Comparison of ENCODE assay signal across 19 cellular contexts in genomic region chr3:194080473-194080872, GRCh38. TPM values are rescaled to one million over a fixed set of nuclear protein-coding genes. Genes with fewer than 3 reads are reported as not detected.
DNase-seq lines count a peak whose midpoint lies in the region; ATAC-seq, FAIRE-seq and TF ChIP-seq lines count a peak whose summit lies in the region.
"Had no signal": no experiment of that assay in that cellular context is flagged by ENCODE, and none has a peak within 500 bp of the region (broad histone marks: within the 10 kb centered on the region; RNA-seq: fewer than 3 reads in every experiment).

No MANE protein-coding gene starts in this region.

- CTCF ChIA-PET in activated CD8-positive, alpha-beta memory T cell treated with anti-CD3 and anti-CD28 coated beads, Interleukin-2, amount 10 ng/mL, durations not matched to agents 7 days and 5 days (lab: Charles Lee): no interaction called here
- CTCF ChIA-PET in K562 (lab: Yijun Ruan, JAX; ENCODE audit: low intra/inter-chr PET ratio): no interaction called here

- H3K9me3 ChIP-seq in K562 (replicated peaks; ENCODE audit: control insufficient read depth, insufficient read depth, low read depth, low read length): no peaks in the 10 kb centered on the region
- no peaks in the 10 kb centered on the region for H3K9me3 ChIP-seq in mesenchymal stem cell (ENCODE audit: control insufficient read depth, low read length)
- H3K9me3 ChIP-seq in prostate gland: no peaks in the 10 kb centered on the region

- no peak overlapping the region for H3K4me3 Mint-ChIP-seq in activated CD8-positive, alpha-beta memory T cell treated with anti-CD3 and anti-CD28 coated beads, Interleukin-2, amount 10 ng/mL, durations not matched to agents 7 days and 5 days
- H3K4me3 Mint-ChIP-seq in activated T-helper 17 cell treated with anti-CD3 and anti-CD28 coated beads, Interleukin-2, amount 50 U/mL, for 72 hours: no peak overlapping the region
- H3K4me3 Mint-ChIP-seq: CD14-positive monocyte had no signal

- H3K27ac ChIP-seq in K562 (ENCODE audit: extremely low read depth, low read depth, low read length) (no peak overlapping the region), mesenchymal stem cell (ENCODE audit: low read length, poor library complexity, severe bottlenecking) (no peak overlapping the region), prostate gland (no peak overlapping the region)
- H3K27ac ChIP-seq: RWPE1 had no signal

- H3K4me2 ChIP-seq in K562 (ENCODE audit: insufficient read depth, low read length) (no peak overlapping the region), mesenchymal stem cell (ENCODE audit: low read length, poor library complexity, severe bottlenecking) (no peak overlapping the region)

- peak overlapping the region; percentile 82 for H2BK15ac ChIP-seq in mesenchymal stem cell (ENCODE audit: low read depth, poor library complexity, severe bottlenecking)

- H3K9ac ChIP-seq in K562 (ENCODE audit: insufficient read depth in 1 of 2, low read depth in 2 of 2, low read length in 2 of 2) (no peak overlapping the region), mesenchymal stem cell (ENCODE audit: low read length) (no peak overlapping the region)

- H2AFZ ChIP-seq in K562 (ENCODE audit: low read depth, low read length) (peak overlapping the region; percentile 28; the same call in 1 of the 2 replicates), mesenchymal stem cell (ENCODE audit: low read depth, low read length) (no peak overlapping the region)

- POLR2A ChIA-PET in K562 (lab: Yijun Ruan, JAX): interaction anchor here (1.1 to 5.4 kb wide), 4 partner anchors 9 to 291 kb away, joined by 3 to 22 read pairs (median 4); no protein-coding TSS in a partner anchor

- H3K4me3 ChIP-seq in K562: no peak overlapping the region
- H3K4me3 ChIP-seq in mesenchymal stem cell (ENCODE audit: insufficient read depth in 1 of 2, low read depth in 1 of 2, low read length in 2 of 2): no peak overlapping the region
- H3K4me3 ChIP-seq in prostate gland: no peak overlapping the region

- no peak overlapping the region for H2BK120ac ChIP-seq in mesenchymal stem cell (ENCODE audit: low read depth, low read length)

- peak overlapping the region in 1 of 2 experiments; percentile 74 for H3K14ac ChIP-seq in mesenchymal stem cell (ENCODE audit: low read length in 2 of 2)

- TF ChIP-seq RAD21 in K562 (CRISPR knock-in tag; conservative IDR thresholded peaks at IDR 0.05 in 1 of 2, IDR thresholded peaks at IDR 0.05 in 1 of 2): no peak

- H4K91ac ChIP-seq in mesenchymal stem cell (ENCODE audit: low read length): no peak overlapping the region

- no peak for ATAC-seq in activated CD8-positive, alpha-beta memory T cell treated with anti-CD3 and anti-CD28 coated beads, Interleukin-2, amount 10 ng/mL, durations not matched to agents 7 days and 5 days
- ATAC-seq in K562: no peak
- ATAC-seq in activated T-helper 17 cell treated with anti-CD3 and anti-CD28 coated beads, Interleukin-2, amount 50 U/mL, for 72 hours (replicated peaks): no peak
- no peak for ATAC-seq in HG02759 (IDR thresholded peaks at IDR 0.05; ENCODE audit: unreplicated experiment)

- H2BK12ac ChIP-seq in mesenchymal stem cell (ENCODE audit: low read length in 2 of 2): peak overlapping the region in 1 of 2 experiments; percentile 64

- no peak for FAIRE-seq in K562 (lab: Jason Lieb, UNC)
- FAIRE-seq: GM19239 had no signal

- no peaks in the 10 kb centered on the region for H3K9me3 Mint-ChIP-seq in activated CD8-positive, alpha-beta memory T cell treated with anti-CD3 and anti-CD28 coated beads, Interleukin-2, amount 10 ng/mL, durations not matched to agents 7 days and 5 days (ENCODE audit: low read depth)
- H3K9me3 Mint-ChIP-seq in activated T-helper 17 cell treated with anti-CD3 and anti-CD28 coated beads, Interleukin-2, amount 50 U/mL, for 72 hours: no peaks in the 10 kb centered on the region
- H3K9me3 Mint-ChIP-seq: CD14-positive monocyte had no signal

- peak overlapping the region in 1 of 2 experiments; percentile 20 for H3K4ac ChIP-seq in mesenchymal stem cell (ENCODE audit: low read depth in 1 of 2, low read length in 2 of 2)

- peaks cover 71% of the 10 kb centered on the region for H3K27me3 Mint-ChIP-seq in activated CD8-positive, alpha-beta memory T cell treated with anti-CD3 and anti-CD28 coated beads, Interleukin-2, amount 10 ng/mL, durations not matched to agents 7 days and 5 days
- peaks cover 28% of the 10 kb centered on the region for H3K27me3 Mint-ChIP-seq in activated T-helper 17 cell treated with anti-CD3 and anti-CD28 coated beads, Interleukin-2, amount 50 U/mL, for 72 hours

- DNase-seq in activated CD8-positive, alpha-beta memory T cell treated with anti-CD3 and anti-CD28 coated beads for 24 hours: peak; percentile 33
- DNase-seq in activated CD8-positive, alpha-beta memory T cell treated with anti-CD3 and anti-CD28 coated beads, Interleukin-2, amount 10 ng/mL, durations not matched to agents 7 days and 5 days: no peak
- DNase-seq in K562 (ENCODE audit: extremely low read depth in 1 of 4, low spot score in 3 of 4): no peak
- no peak for DNase-seq in mesenchymal stem cell
- no peak for DNase-seq in amniotic stem cell (lab: John Stamatoyannopoulos, UW)
- no peak for DNase-seq in prostate gland (ENCODE audit: low spot score)
- DNase-seq: 8988T; DMS 273 treated with DMSO at 0.1 percent for 48 hours; EL; HCEC 1CT; NCI-H187 treated with DMSO at 0.1 percent for 48 hours; NCI-H2171; NCI-H446; NK-92 treated with Interleukin-12 subunit alpha and Interleukin-12 subunit beta, amount 100 ng/mL, for 24 hours had no signal

- H3K9me1 ChIP-seq in K562 (ENCODE audit: control insufficient read depth, insufficient read depth, low read length): no peaks in the 10 kb centered on the region

- no peaks in the 10 kb centered on the region for H3K27me3 ChIP-seq in K562 (ENCODE audit: control insufficient read depth in 2 of 2, insufficient read depth in 2 of 2, low read length in 2 of 2)
- peaks cover 0 to 47% of the 10 kb centered on the region in 2 experiments for H3K27me3 ChIP-seq in mesenchymal stem cell (ENCODE audit: control insufficient read depth in 1 of 2, insufficient read depth in 1 of 2, low read length in 2 of 2)
- no peaks in the 10 kb centered on the region for H3K27me3 ChIP-seq in prostate gland (replicated peaks; ENCODE audit: insufficient read depth)

- H3K4me1 Mint-ChIP-seq in activated CD8-positive, alpha-beta memory T cell treated with anti-CD3 and anti-CD28 coated beads, Interleukin-2, amount 10 ng/mL, durations not matched to agents 7 days and 5 days: peaks cover 15% of the 10 kb centered on the region
- peaks cover 6% of the 10 kb centered on the region for H3K4me1 Mint-ChIP-seq in activated T-helper 17 cell treated with anti-CD3 and anti-CD28 coated beads, Interleukin-2, amount 50 U/mL, for 72 hours

- WGBS in K562 (ENCODE audit: insufficient coverage, low coverage, missing lambda C conversion rate): 72% methylated on average over 8 of the region's 8 CpGs
- WGBS in mesenchymal stem cell: 84% methylated on average over 8 of the region's 8 CpGs
- 45% methylated on average over 8 of the region's 8 CpGs for WGBS in prostate gland

- no peak for TF ChIP-seq EP300 in K562 (IDR thresholded peaks at IDR 0.05; ENCODE audit: low read length)

- no peaks in the 10 kb centered on the region for H3K79me2 ChIP-seq in K562 (ENCODE audit: control insufficient read depth, insufficient read depth, low read length)

- no TSS peak for BruUV-seq in K562 (replicated peaks; lab: Mats Ljungman, UMichigan)

- intact Hi-C loops in K562 (cut with micrococcal nuclease): loop anchor here (10.0 kb wide), 2 partner anchors 404 to 486 kb away; partner anchors contain the start of genes ATP13A3 and OPA1
- intact Hi-C loops in prostate gland (cut with DNase I): no loop called here

- TF ChIP-seq POLR2A in K562 (conservative IDR thresholded peaks at IDR 0.05) (no peak), prostate gland (IDR thresholded peaks at IDR 0.05) (no peak)

- H2BK5ac ChIP-seq in mesenchymal stem cell (ENCODE audit: low read depth, low read length, poor library complexity, severe bottlenecking): no peak overlapping the region

- H3K18ac ChIP-seq in mesenchymal stem cell (ENCODE audit: low read depth in 1 of 2, low read length in 2 of 2): peak overlapping the region in 1 of 2 experiments; percentile 14

- no peaks in the 10 kb centered on the region for H3K36me3 Mint-ChIP-seq in activated CD8-positive, alpha-beta memory T cell treated with anti-CD3 and anti-CD28 coated beads, Interleukin-2, amount 10 ng/mL, durations not matched to agents 7 days and 5 days
- no peaks in the 10 kb centered on the region for H3K36me3 Mint-ChIP-seq in activated T-helper 17 cell treated with anti-CD3 and anti-CD28 coated beads, Interleukin-2, amount 50 U/mL, for 72 hours (ENCODE audit: low read depth)
- H3K36me3 Mint-ChIP-seq: CD14-positive monocyte had no signal

- H3K36me3 ChIP-seq in K562 (ENCODE audit: control insufficient read depth, insufficient read depth, low read length) (no peaks in the 10 kb centered on the region), mesenchymal stem cell (ENCODE audit: control insufficient read depth in 1 of 2, insufficient read depth in 2 of 2, low read depth in 1 of 2, low read length in 2 of 2) (no peaks in the 10 kb centered on the region), prostate gland (no peaks in the 10 kb centered on the region)

- H4K8ac ChIP-seq in mesenchymal stem cell (ENCODE audit: low read length): no peak overlapping the region

- H3K4me1 ChIP-seq in K562 (replicated peaks in 1 of 2; ENCODE audit: control insufficient read depth in 2 of 2, insufficient read depth in 2 of 2, low read length in 2 of 2) (peaks cover 8 to 44% of the 10 kb centered on the region in 2 experiments), mesenchymal stem cell (ENCODE audit: control insufficient read depth, insufficient read depth, low read depth, low read length) (peaks cover 18% of the 10 kb centered on the region), prostate gland (replicated peaks) (no peaks in the 10 kb centered on the region)

- no peak overlapping the region for H3K23ac ChIP-seq in mesenchymal stem cell (ENCODE audit: low read length in 2 of 2)

- H4K20me1 ChIP-seq in K562 (replicated peaks; ENCODE audit: control insufficient read depth, insufficient read depth, low read length): no peaks in the 10 kb centered on the region

- no peak overlapping the region for H3K27ac Mint-ChIP-seq in activated CD8-positive, alpha-beta memory T cell treated with anti-CD3 and anti-CD28 coated beads, Interleukin-2, amount 10 ng/mL, durations not matched to agents 7 days and 5 days
- no peak overlapping the region for H3K27ac Mint-ChIP-seq in activated T-helper 17 cell treated with anti-CD3 and anti-CD28 coated beads, Interleukin-2, amount 50 U/mL, for 72 hours
- H3K27ac Mint-ChIP-seq: CD14-positive monocyte had no signal

- in situ Hi-C loops in K562 (cut with MboI): no loop called here

- no peak overlapping the region for H2AK5ac ChIP-seq in mesenchymal stem cell (ENCODE audit: low read length, severe bottlenecking)

- TF ChIP-seq CTCF in K562 (IDR thresholded peaks at IDR 0.05 in 2 of 3, conservative IDR thresholded peaks at IDR 0.05 in 1 of 3; ENCODE audit: insufficient read depth in 2 of 3, low read depth in 1 of 3, low read length in 3 of 3) (no peak), prostate gland (IDR thresholded peaks at IDR 0.05) (no peak)

- no peaks in the 10 kb centered on the region for H3K79me1 ChIP-seq in mesenchymal stem cell (replicated peaks; ENCODE audit: low read length, poor library complexity, severe bottlenecking)

RNA-seq across cellular contexts. Expression of gene HES1, which starts 55.5 kb away (rescaled TPM):
- total RNA-seq in activated CD8-positive, alpha-beta memory T cell treated with anti-CD3 and anti-CD28 coated beads, Interleukin-2, amount 10 ng/mL, durations not matched to agents 7 days and 5 days: under 1 TPM; 0.28 to 0.35 TPM
- total RNA-seq in K562 (2011; cell fraction: chromatin; rRNA removed; ENCODE audit: low replicate concordance): 7.6 and 9.1 TPM in 2 replicates
- total RNA-seq in K562 (2011; cell fraction: nucleolus; rRNA removed): 13.3 and 13.7 TPM in 2 replicates
- 10.1 and 12.0 TPM in 2 replicates for total RNA-seq in K562 (2011; cell fraction: nucleoplasm; rRNA removed)
- total RNA-seq in K562 (2014; rRNA removed): 37.0 and 46.8 TPM in 2 replicates
- 17.7 and 17.8 TPM in 2 replicates for total RNA-seq in K562 (2014; rRNA removed; fragmentation: Illumina TruSeq; extraction: Trizol)
- total RNA-seq in K562 (2015; rRNA removed; fragmentation: Illumina TruSeq; extraction: Trizol): 24.0 and 24.9 TPM in 2 replicates
- total RNA-seq in K562 (2021): 30.5 and 39.1 TPM in 2 replicates
- polyA plus RNA-seq in K562 (2011; rRNA removed): 4.8 and 9.0 TPM in 2 replicates
- polyA plus RNA-seq in K562 (2011; cell fraction: cytosol; rRNA removed): 4.5 and 21.4 TPM in 2 replicates
- polyA plus RNA-seq in K562 (2011; cell fraction: nucleus; rRNA removed): 7.4 and 25.5 TPM in 2 replicates
- 45.6 and 82.2 TPM in 2 replicates for polyA plus RNA-seq in K562 (2012)
- 16.7 and 19.3 TPM in 2 replicates for polyA plus RNA-seq in K562 (2014; fragmentation: Illumina TruSeq; extraction: Trizol)
- polyA plus RNA-seq in K562 (2014; fragmentation: Nextera tagmentation; extraction: Ambion mirVana): 1 to 10 TPM; 3.4 to 6.3 TPM
- polyA plus RNA-seq in K562 (2014; rRNA removed): 23.1 and 32.2 TPM in 2 replicates
- polyA minus RNA-seq in K562 (2011; rRNA and poly(A)+ RNA removed): 2.8 and 7.0 TPM in 2 replicates
- polyA minus RNA-seq in K562 (2011; cell fraction: cytosol; rRNA and poly(A)+ RNA removed): 7.7 and 23.0 TPM in 2 replicates
- polyA minus RNA-seq in K562 (2011; cell fraction: nucleus; rRNA and poly(A)+ RNA removed): 12.7 and 22.8 TPM in 2 replicates
- 194 TPM for polyA plus RNA-seq in mesenchymal stem cell (2013, experiment 1 of 2)
- polyA plus RNA-seq in mesenchymal stem cell (2013, experiment 2 of 2): 184 TPM
- total RNA-seq in prostate gland: 100 to 1,000 TPM in 1 of 2 donors, 10 to 100 TPM in 1; 92.4 to 174 TPM
- total RNA-seq in activated T-helper 17 cell treated with anti-CD3 and anti-CD28 coated beads, Interleukin-2, amount 50 U/mL, for 72 hours: 1 to 10 TPM in 1 of 2 donors, under 1 TPM in 1; 0.58 to 4.0 TPM
